ENCODE assay signal across 1 cellular context in genomic region chr2:217622205-217622621, GRCh38.
A peak's percentile ranks its signal among the peaks of the same experiment; 100 is the strongest.
TF ChIP-seq lines count a peak whose summit lies in the region.

No MANE protein-coding gene starts in this region.

TF ChIP-seq in HepG2, 621 proteins besides CTCF, POLR2A, EP300 and RAD21 (continued from another document and continues in another):
- no peak for TF ChIP-seq ARID4A (CRISPR knock-in tag; IDR thresholded peaks at IDR 0.05; ENCODE audit: borderline replicate concordance)
- no peak for TF ChIP-seq PRPF4 (IDR thresholded peaks at IDR 0.05; ENCODE audit: low read depth, low read length, poor library complexity, severe bottlenecking)
- no peak for TF ChIP-seq JARID2 (CRISPR knock-in tag; IDR thresholded peaks at IDR 0.05; ENCODE audit: insufficient replicate concordance)
- TF ChIP-seq RXRB (CRISPR knock-in tag; IDR thresholded peaks at IDR 0.05; ENCODE audit: borderline replicate concordance): peak; percentile 78
- 0 out of 2 replicates have a peak, but pooled peaks have one; percentile 31 for TF ChIP-seq IKZF5 (CRISPR knock-in tag; IDR thresholded peaks at IDR 0.05)
- no peak for TF ChIP-seq GTF2F1 (IDR thresholded peaks at IDR 0.05; ENCODE audit: low read length)
- peak; percentile 55 to 80; a peak in 3 of 4 replicates for TF ChIP-seq NR2F1 (CRISPR knock-in tag; IDR thresholded peaks at IDR 0.05)
- no peak for TF ChIP-seq GRHL1 (CRISPR knock-in tag; conservative IDR thresholded peaks at IDR 0.05)
- no peak for TF ChIP-seq DBP (CRISPR knock-in tag; IDR thresholded peaks at IDR 0.05; ENCODE audit: not compliant biosample characterization)
- TF ChIP-seq BCL3 (CRISPR knock-in tag; IDR thresholded peaks at IDR 0.05): no peak
- TF ChIP-seq ZNF607 (CRISPR knock-in tag; IDR thresholded peaks at IDR 0.05; ENCODE audit: borderline replicate concordance): no peak
- TF ChIP-seq HOXA3 (CRISPR knock-in tag; IDR thresholded peaks at IDR 0.05): peak; percentile 22; the same call in 1 of the 2 replicates
- TF ChIP-seq CBX2 (IDR thresholded peaks at IDR 0.05; ENCODE audit: low read depth, low read length): no peak
- no peak for TF ChIP-seq CBX2 (CRISPR knock-in tag; IDR thresholded peaks at IDR 0.05; ENCODE audit: low read depth)
- TF ChIP-seq ZNF136 (CRISPR knock-in tag; IDR thresholded peaks at IDR 0.05; ENCODE audit: low read depth): no peak
- no peak for TF ChIP-seq ZNF782 (CRISPR knock-in tag; IDR thresholded peaks at IDR 0.05; ENCODE audit: borderline replicate concordance)
- TF ChIP-seq ZBTB39 (CRISPR knock-in tag; IDR thresholded peaks at IDR 0.05): no peak
- TF ChIP-seq AHR (CRISPR knock-in tag; IDR thresholded peaks at IDR 0.05): no peak
- TF ChIP-seq ZNF34 (CRISPR knock-in tag; IDR thresholded peaks at IDR 0.05; ENCODE audit: borderline replicate concordance): no peak
- no peak for TF ChIP-seq NFKBIZ (CRISPR knock-in tag; IDR thresholded peaks at IDR 0.05)
- TF ChIP-seq ZKSCAN5 (CRISPR knock-in tag; IDR thresholded peaks at IDR 0.05): no peak
- TF ChIP-seq ARID3A (IDR thresholded peaks at IDR 0.05; ENCODE audit: low read depth, low read length): peak; percentile 41; the same call in 1 of the 2 replicates
- TF ChIP-seq ZNF710 (CRISPR knock-in tag; IDR thresholded peaks at IDR 0.05; ENCODE audit: borderline replicate concordance): peak; percentile 98
- TF ChIP-seq TBX3 (IDR thresholded peaks at IDR 0.05; ENCODE audit: borderline replicate concordance): peak; percentile 57; the same call in 1 of the 2 replicates
- TF ChIP-seq EED (CRISPR knock-in tag; IDR thresholded peaks at IDR 0.05): no peak
- no peak for TF ChIP-seq ZNF597 (CRISPR knock-in tag; IDR thresholded peaks at IDR 0.05)
- TF ChIP-seq ZNF546 (CRISPR knock-in tag; conservative IDR thresholded peaks at IDR 0.05): 0 out of 2 replicates have a peak, but pooled peaks have one; percentile 48
- 0 out of 2 replicates have a peak, but pooled peaks have one; percentile 41 for TF ChIP-seq KDM3A (CRISPR knock-in tag; IDR thresholded peaks at IDR 0.05; ENCODE audit: low read depth)
- TF ChIP-seq FOXP4 (CRISPR knock-in tag; IDR thresholded peaks at IDR 0.05): peak; percentile 87
- no peak for TF ChIP-seq ZNF260 (CRISPR knock-in tag; IDR thresholded peaks at IDR 0.05; ENCODE audit: borderline replicate concordance, low read depth)
- peak; percentile 33; the same call in 1 of the 2 replicates for TF ChIP-seq MAZ (IDR thresholded peaks at IDR 0.05; ENCODE audit: borderline replicate concordance, low read depth, low read length)
- TF ChIP-seq MAZ (CRISPR knock-in tag; IDR thresholded peaks at IDR 0.05; ENCODE audit: low read depth): no peak
- no peak for TF ChIP-seq HNRNPLL (IDR thresholded peaks at IDR 0.05; ENCODE audit: low read depth, low read length, poor library complexity, severe bottlenecking)
- TF ChIP-seq HNF4G (IDR thresholded peaks at IDR 0.05; ENCODE audit: borderline replicate concordance, low read depth, low read length): no peak
- peak; percentile 85 for TF ChIP-seq HNF4G (CRISPR knock-in tag; IDR thresholded peaks at IDR 0.05; ENCODE audit: borderline replicate concordance, low read depth)
- no peak for TF ChIP-seq DPF2 (CRISPR knock-in tag; IDR thresholded peaks at IDR 0.05; ENCODE audit: borderline replicate concordance, low read depth)
- no peak for TF ChIP-seq NKX3-1 (CRISPR knock-in tag; IDR thresholded peaks at IDR 0.05)
- peak; percentile 50; the same call in 1 of the 2 replicates for TF ChIP-seq NR2F2 (IDR thresholded peaks at IDR 0.05; ENCODE audit: borderline replicate concordance, low read depth)
- no peak for TF ChIP-seq ZSCAN12 (CRISPR knock-in tag; IDR thresholded peaks at IDR 0.05)
- no peak for TF ChIP-seq KLF13 (CRISPR knock-in tag; IDR thresholded peaks at IDR 0.05)
- TF ChIP-seq CBFB (CRISPR knock-in tag; IDR thresholded peaks at IDR 0.05): no peak
- no peak for TF ChIP-seq YEATS4 (CRISPR knock-in tag; IDR thresholded peaks at IDR 0.05; ENCODE audit: borderline replicate concordance)
- TF ChIP-seq ZNF556 (CRISPR knock-in tag; IDR thresholded peaks at IDR 0.05; ENCODE audit: borderline replicate concordance): no peak
